Comparison of ENCODE assay signal across 9 cellular contexts in the genomic region with DNA sequence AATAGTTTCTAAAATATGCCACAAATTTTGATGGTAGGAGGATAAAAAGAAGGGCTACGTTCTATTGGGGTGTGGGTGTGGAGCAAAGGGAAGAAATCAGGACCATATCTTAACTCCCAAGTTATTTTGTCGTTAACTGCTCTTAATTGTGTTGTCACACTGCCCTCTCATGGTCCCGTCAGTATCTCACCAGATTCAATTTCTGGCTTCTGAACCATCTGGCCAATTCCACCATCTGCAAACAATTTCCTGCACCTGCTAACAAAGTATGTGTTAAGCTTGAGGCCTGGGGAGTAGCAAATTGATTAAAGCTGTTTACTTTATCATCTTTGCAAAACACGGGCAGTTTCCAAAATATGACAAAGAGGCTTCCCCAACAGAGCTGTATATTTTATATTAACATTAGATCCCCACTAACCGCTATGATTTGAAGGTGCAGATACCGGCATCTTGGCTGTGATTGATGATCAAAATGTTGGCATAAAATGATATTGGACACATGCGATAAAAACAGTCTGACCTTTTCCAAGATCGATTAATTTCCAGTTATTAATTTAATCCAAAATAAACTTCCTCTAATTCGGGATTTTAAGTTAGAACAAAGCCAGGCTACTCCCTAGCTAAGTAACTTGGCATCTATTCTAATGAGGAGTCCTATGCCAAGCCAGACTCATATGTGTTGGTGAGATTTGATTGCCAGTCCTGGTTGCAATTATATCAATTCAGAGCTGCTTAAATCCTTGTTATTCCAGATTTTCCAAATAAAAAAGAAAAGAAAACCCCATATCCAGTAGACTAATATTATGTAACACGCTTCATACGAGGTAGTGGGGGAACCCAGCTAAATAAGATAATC. TPM values are rescaled to one million over a fixed set of nuclear protein-coding genes. Genes with fewer than 3 reads are reported as not detected.
DNase-seq lines count a peak whose midpoint lies in the region; ATAC-seq and TF ChIP-seq lines count a peak whose summit lies in the region.
"Had no signal": no experiment of that assay in that cellular context is flagged by ENCODE, and none has a peak within 500 bp of the region (broad histone marks: within the 10 kb centered on the region; RNA-seq: fewer than 3 reads in every experiment).

No MANE protein-coding gene starts in this region.

- no peak overlapping the region for H2AFZ ChIP-seq in PC-3 (ENCODE audit: low read length)

- no peaks in the 10 kb centered on the region for H3K79me2 ChIP-seq in PC-3 (ENCODE audit: low read length)

- H3K36me3 Mint-ChIP-seq in activated naive CD4-positive, alpha-beta T cell treated with anti-CD3 and anti-CD28 coated beads for 36 hours (ENCODE audit: low read depth), result peaks cover 3% of the 10 kb centered on the region

- H4K20me1 ChIP-seq in PC-3 (ENCODE audit: low read length), result no peaks in the 10 kb centered on the region

- H3K9me3 ChIP-seq in PC-3 (ENCODE audit: low read length) (0 out of 2 replicates have a peak, but pooled peaks cover 6% of the 10 kb centered on the region), lower lobe of right lung (no peaks in the 10 kb centered on the region)

- H3K36me3 ChIP-seq in PC-3 (ENCODE audit: low read depth, low read length), result no peaks in the 10 kb centered on the region
- H3K36me3 ChIP-seq in lower lobe of right lung, result no peaks in the 10 kb centered on the region
- H3K36me3 ChIP-seq: thoracic aorta had no signal

- peak; percentile 40 for DNase-seq in activated naive CD4-positive, alpha-beta T cell treated with anti-CD3 and anti-CD28 coated beads for 36 hours
- DNase-seq in activated naive CD4-positive, alpha-beta T cell treated with Interleukin-2 at 50 U/mL for 16 hours, result no peak
- DNase-seq in LNCaP clone FGC (ENCODE audit: low read depth) (peak; percentile 57), PC-3 (peak; percentile 63), dermis blood vessel endothelial cell (peak; percentile 92), lower lobe of right lung (no peak)
- DNase-seq in effector CD4-positive, alpha-beta T cell, result no peak

- H3K27me3 ChIP-seq in PC-3 (ENCODE audit: low read length) (no peaks in the 10 kb centered on the region), lower lobe of right lung (ENCODE audit: low read depth) (no peaks in the 10 kb centered on the region)

- H3K9me3 Mint-ChIP-seq in activated naive CD4-positive, alpha-beta T cell treated with anti-CD3 and anti-CD28 coated beads for 36 hours, result peaks cover 10% of the 10 kb centered on the region

- BruUV-seq in PC-3 (replicated peaks; lab: Mats Ljungman, UMichigan), result no TSS peak

- TF ChIP-seq CTCF in LNCaP clone FGC (IDR thresholded peaks at IDR 0.05; ENCODE audit: control insufficient read depth, extremely low read depth, insufficient read depth) (peak; percentile 81), PC-3 (conservative IDR thresholded peaks at IDR 0.05; ENCODE audit: low read depth, low read length) (peak; percentile 65), lower lobe of right lung (IDR thresholded peaks at IDR 0.05) (peak; percentile 54)

- H3K9me2 ChIP-seq in PC-3 (replicated peaks; ENCODE audit: low read length), result no peaks in the 10 kb centered on the region

- no peaks in the 10 kb centered on the region for H3K4me1 ChIP-seq in PC-3 (ENCODE audit: insufficient read depth, low read length)
- H3K4me1 ChIP-seq in lower lobe of right lung, result peaks cover 9% of the 10 kb centered on the region

- H3K27ac Mint-ChIP-seq in activated naive CD4-positive, alpha-beta T cell treated with anti-CD3 and anti-CD28 coated beads for 36 hours, result no peak overlapping the region

- no peaks in the 10 kb centered on the region for H3K4me1 Mint-ChIP-seq in activated naive CD4-positive, alpha-beta T cell treated with anti-CD3 and anti-CD28 coated beads for 36 hours (ENCODE audit: low read depth)

- H3K4me3 Mint-ChIP-seq in activated naive CD4-positive, alpha-beta T cell treated with anti-CD3 and anti-CD28 coated beads for 36 hours, result no peak overlapping the region

- CTCF ChIA-PET in activated naive CD4-positive, alpha-beta T cell treated with anti-CD3 and anti-CD28 coated beads for 36 hours (lab: Charles Lee), result interaction anchor here (0.8 to 3.5 kb wide), 7 partner anchors 15 to 308 kb away, joined by 3 to 21 read pairs (median 4); no protein-coding TSS in a partner anchor
- CTCF ChIA-PET in PC-3 (lab: Charles Lee), result interaction anchor here (0.6 kb wide), 1 partner anchor 284 kb away, joined by 4 read pairs; no protein-coding TSS in a partner anchor

- POLR2A ChIA-PET in PC-3 (lab: Charles Lee; ENCODE audit: unreplicated experiment), result interaction anchor here (0.6 kb wide), 1 partner anchor 84 kb away, joined by 3 read pairs; no protein-coding TSS in a partner anchor

- intact Hi-C loops in activated naive CD4-positive, alpha-beta T cell treated with anti-CD3 and anti-CD28 coated beads for 36 hours (cut with micrococcal nuclease), result loop anchor here (1.0 to 10.0 kb wide), 5 partner anchors 217 to 1917 kb away; a partner anchor contains a TSS
- intact Hi-C loops in PC-3 (cut with micrococcal nuclease), result loop anchor here (2.0 to 5.0 kb wide), 2 partner anchors 307 to 1015 kb away; a partner anchor contains a TSS
- intact Hi-C loops in lower lobe of right lung (cut with DNase I), result no loop called here

- H3K27me3 Mint-ChIP-seq in activated naive CD4-positive, alpha-beta T cell treated with anti-CD3 and anti-CD28 coated beads for 36 hours (ENCODE audit: low read depth), result peaks cover 3% of the 10 kb centered on the region

- ATAC-seq in PC-3 (peak; percentile 54), lower lobe of right lung (peak; percentile 71 to 77), HG03045 (IDR thresholded peaks at IDR 0.05; ENCODE audit: unreplicated experiment) (no peak)

- H3K27ac ChIP-seq in PC-3 (ENCODE audit: low read length) (no peak overlapping the region), lower lobe of right lung (no peak overlapping the region)
- H3K27ac ChIP-seq: thoracic aorta had no signal

- no peaks in the 10 kb centered on the region for H3F3A ChIP-seq in PC-3 (ENCODE audit: low read length, unreplicated experiment)

- no peak overlapping the region for H3K9ac ChIP-seq in PC-3 (ENCODE audit: low read length)

- no peak overlapping the region for H3K4me2 ChIP-seq in PC-3 (ENCODE audit: low read length)

- no peak overlapping the region for H3K4me3 ChIP-seq in LNCaP clone FGC (ENCODE audit: low read depth, low read length)
- no peak overlapping the region for H3K4me3 ChIP-seq in PC-3 (ENCODE audit: low read length)
- no peak overlapping the region for H3K4me3 ChIP-seq in lower lobe of right lung
- H3K4me3 ChIP-seq: thoracic aorta had no signal

RNA-seq across cellular contexts. Expression of a gene that starts 6.9 kb away (rescaled TPM):
- total RNA-seq in activated naive CD4-positive, alpha-beta T cell treated with anti-CD3 and anti-CD28 coated beads for 36 hours, result 10 to 100 TPM; 54.4 to 61.5 TPM
- 29.9 and 38.7 TPM in 2 replicates for total RNA-seq in PC-3 (2014; rRNA removed)
- 88.0 and 119 TPM in 2 replicates for total RNA-seq in dermis blood vessel endothelial cell
- total RNA-seq in lower lobe of right lung, result 40.9 TPM

Comparison
In these comparisons a context has a peak if more than half of its experiments do, and no peak if none do; other contexts are left out.
1. DNase-seq: peak in activated naive CD4-positive, alpha-beta T cell treated with anti-CD3 and anti-CD28 coated beads for 36 hours (single experiment), LNCaP clone FGC (single experiment), PC-3 (single experiment) and dermis blood vessel endothelial cell (single experiment); none in activated naive CD4-positive, alpha-beta T cell treated with Interleukin-2 at 50 U/mL for 16 hours (single experiment), lower lobe of right lung (single experiment) and effector CD4-positive, alpha-beta T cell (single experiment).
2. Peak in every context shown above with its lines, with median percentiles within 50 percentile points of each other: CTCF ChIP-seq.